ENCODE assay signal across 9 cellular contexts in the genomic region with DNA sequence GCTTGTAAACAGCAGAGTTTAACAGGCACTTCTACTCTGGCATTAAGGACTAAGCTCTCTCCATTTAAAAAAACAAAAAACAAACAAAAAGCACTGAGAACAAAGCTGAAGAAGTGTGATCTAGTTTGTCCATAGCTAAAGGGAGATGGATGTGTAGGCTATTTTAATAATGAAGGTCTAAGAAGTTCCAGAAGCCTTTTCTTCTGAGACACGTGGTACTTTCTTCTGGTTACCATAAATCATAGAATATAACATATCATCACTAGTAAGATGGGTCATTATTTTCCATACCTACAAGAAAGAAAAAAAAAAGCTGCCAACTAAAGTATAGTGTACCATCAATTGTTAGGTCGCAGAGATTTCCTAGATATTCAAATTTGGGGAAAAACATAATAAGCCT. TPM values are rescaled to one million over a fixed set of nuclear protein-coding genes. Genes with fewer than 3 reads are reported as not detected.
DNase-seq lines count a peak whose midpoint lies in the region; ATAC-seq and TF ChIP-seq lines count a peak whose summit lies in the region.
"Had no signal": no experiment of that assay in that cellular context is flagged by ENCODE, and none has a peak within 500 bp of the region (broad histone marks: within the 10 kb centered on the region; RNA-seq: fewer than 3 reads in every experiment).

No MANE protein-coding gene starts in this region.

- H3K27ac Mint-ChIP-seq in activated T-helper 1 cell treated with anti-CD3 and anti-CD28 coated beads, Interleukin-12 subunit alpha, Interleukin-12 subunit beta, Interleukin-2, Interleukin-4 antibody, amounts not matched to agents 30 ng/mL and 10 ng/mL and 1 ng/mL, durations not matched to agents 14 hours and 24 hours and 36 hours, result peak overlapping the region; percentile 11
- H3K27ac Mint-ChIP-seq in memory B cell, result peak overlapping the region; percentile 84

- no peak overlapping the region for H3K27ac ChIP-seq in DND-41 (ENCODE audit: low read length)

- H3K9me3 Mint-ChIP-seq in activated T-helper 1 cell treated with anti-CD3 and anti-CD28 coated beads, Interleukin-12 subunit alpha, Interleukin-12 subunit beta, Interleukin-2, Interleukin-4 antibody, amounts not matched to agents 30 ng/mL and 10 ng/mL and 1 ng/mL, durations not matched to agents 14 hours and 24 hours and 36 hours, result no peaks in the 10 kb centered on the region
- H3K9me3 Mint-ChIP-seq in memory B cell, result no peaks in the 10 kb centered on the region

- H3K4me1 Mint-ChIP-seq in activated T-helper 1 cell treated with anti-CD3 and anti-CD28 coated beads, Interleukin-12 subunit alpha, Interleukin-12 subunit beta, Interleukin-2, Interleukin-4 antibody, amounts not matched to agents 30 ng/mL and 10 ng/mL and 1 ng/mL, durations not matched to agents 14 hours and 24 hours and 36 hours (ENCODE audit: low read depth), result peaks cover 17% of the 10 kb centered on the region
- H3K4me1 Mint-ChIP-seq in memory B cell, result peaks cover 3% of the 10 kb centered on the region

- H4K20me1 ChIP-seq in DND-41 (ENCODE audit: insufficient read depth, low read length), result no peaks in the 10 kb centered on the region

- no peaks in the 10 kb centered on the region for H3K36me3 ChIP-seq in DND-41 (ENCODE audit: insufficient read depth, low read length)

- no peak for DNase-seq in DND-41
- no peak for DNase-seq in activated T-helper 1 cell treated with anti-CD3 and anti-CD28 coated beads, Interleukin-12 subunit alpha, Interleukin-12 subunit beta, Interleukin-2, Interleukin-4 antibody, amounts not matched to agents 30 ng/mL and 10 ng/mL and 1 ng/mL, durations not matched to agents 14 hours and 24 hours and 36 hours (ENCODE audit: low spot score)
- no peak for DNase-seq in memory B cell (ENCODE audit: low spot score in 2 of 2)
- no peak for DNase-seq in NCI-H1694 (lab: John Stamatoyannopoulos, UW)
- DNase-seq in NCI-H2081 (lab: John Stamatoyannopoulos, UW), result no peak
- DNase-seq in HuH-7 (ENCODE audit: low spot score), result no peak

- peak overlapping the region; percentile 74 for H3K4me2 ChIP-seq in DND-41 (ENCODE audit: insufficient read depth, low read length)

- peak overlapping the region; percentile 45 for H3K4me3 Mint-ChIP-seq in activated T-helper 1 cell treated with anti-CD3 and anti-CD28 coated beads, Interleukin-12 subunit alpha, Interleukin-12 subunit beta, Interleukin-2, Interleukin-4 antibody, amounts not matched to agents 30 ng/mL and 10 ng/mL and 1 ng/mL, durations not matched to agents 14 hours and 24 hours and 36 hours
- peak overlapping the region; percentile 49 for H3K4me3 Mint-ChIP-seq in memory B cell

- no peaks in the 10 kb centered on the region for H3K9me3 ChIP-seq in DND-41 (ENCODE audit: insufficient read depth, low read length, severe bottlenecking)

- peaks cover 33% of the 10 kb centered on the region for H3K4me1 ChIP-seq in DND-41 (ENCODE audit: insufficient read depth, low read length)

- no peaks in the 10 kb centered on the region for H3K27me3 ChIP-seq in DND-41 (ENCODE audit: insufficient read depth, low read length, poor library complexity)

- H3K9ac ChIP-seq in DND-41 (ENCODE audit: low read depth, low read length), result peak overlapping the region; percentile 68

- no peaks in the 10 kb centered on the region for H3K27me3 Mint-ChIP-seq in activated T-helper 1 cell treated with anti-CD3 and anti-CD28 coated beads, Interleukin-12 subunit alpha, Interleukin-12 subunit beta, Interleukin-2, Interleukin-4 antibody, amounts not matched to agents 30 ng/mL and 10 ng/mL and 1 ng/mL, durations not matched to agents 14 hours and 24 hours and 36 hours (ENCODE audit: insufficient read depth)
- H3K27me3 Mint-ChIP-seq in memory B cell, result no peaks in the 10 kb centered on the region

- ATAC-seq in DND-41 (ENCODE audit: insufficient read depth, low read depth), result no peak
- ATAC-seq in HG02885 (IDR thresholded peaks at IDR 0.05; ENCODE audit: poor library complexity, unreplicated experiment), result peak; percentile 34
- no peak for ATAC-seq in memory B cell (ENCODE audit: low read depth)
- no peak for ATAC-seq in HG03457 (IDR thresholded peaks at IDR 0.05; ENCODE audit: unreplicated experiment)

- intact Hi-C loops in activated T-helper 1 cell treated with anti-CD3 and anti-CD28 coated beads, Interleukin-12 subunit alpha, Interleukin-12 subunit beta, Interleukin-2, Interleukin-4 antibody, amounts not matched to agents 30 ng/mL and 10 ng/mL and 1 ng/mL, durations not matched to agents 14 hours and 24 hours and 36 hours (cut with micrococcal nuclease), result loop anchor here (1.0 to 5.0 kb wide), 4 partner anchors 331 to 1010 kb away; no protein-coding TSS in a partner anchor

- H3K4me3 ChIP-seq in DND-41 (ENCODE audit: low read depth in 1 of 2, low read length in 2 of 2), result peak overlapping the region in 1 of 2 experiments; percentile 86; a peak in 2 of 4 replicates
- H3K4me3 ChIP-seq: lung had no signal

- H2AFZ ChIP-seq in DND-41 (ENCODE audit: low read depth, low read length), result peak overlapping the region; percentile 75

- TF ChIP-seq CTCF in DND-41 (IDR thresholded peaks at IDR 0.05; ENCODE audit: borderline replicate concordance, extremely low read depth, low read length, poor library complexity, severe bottlenecking), result no peak

- peaks cover 40% of the 10 kb centered on the region for H3K79me2 ChIP-seq in DND-41 (ENCODE audit: insufficient read depth, low read length)

- peaks cover 3% of the 10 kb centered on the region for H3K36me3 Mint-ChIP-seq in activated T-helper 1 cell treated with anti-CD3 and anti-CD28 coated beads, Interleukin-12 subunit alpha, Interleukin-12 subunit beta, Interleukin-2, Interleukin-4 antibody, amounts not matched to agents 30 ng/mL and 10 ng/mL and 1 ng/mL, durations not matched to agents 14 hours and 24 hours and 36 hours (ENCODE audit: low read depth)
- H3K36me3 Mint-ChIP-seq in memory B cell, result no peaks in the 10 kb centered on the region

RNA-seq across cellular contexts. Expression of a gene that starts 0.7 kb away (rescaled TPM):
- total RNA-seq in activated T-helper 1 cell treated with anti-CD3 and anti-CD28 coated beads, Interleukin-12 subunit alpha, Interleukin-12 subunit beta, Interleukin-2, Interleukin-4 antibody, amounts not matched to agents 30 ng/mL and 10 ng/mL and 1 ng/mL, durations not matched to agents 14 hours and 24 hours and 36 hours, result 29.3 and 36.7 TPM in 2 replicates
